22 cellular contexts compared by ENCODE assay signal in the genomic region with DNA sequence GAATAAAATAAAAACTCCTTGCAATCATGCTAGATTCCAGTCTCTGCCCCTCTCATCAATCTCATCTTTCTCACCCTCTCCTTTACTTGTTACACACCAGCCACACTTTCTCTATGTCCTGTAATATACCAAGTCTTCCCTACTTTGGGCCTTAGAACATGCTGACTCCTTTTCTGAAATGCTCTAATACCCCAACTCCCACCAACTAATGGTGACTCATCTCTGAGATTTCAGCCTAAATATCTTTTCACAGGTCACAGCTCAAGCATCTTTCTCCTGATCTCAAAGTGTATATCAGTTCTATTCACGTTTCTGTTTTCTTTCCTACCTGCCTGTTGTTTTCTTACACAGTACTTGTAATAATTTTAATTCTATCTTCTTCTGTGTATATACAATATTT.
DNase-seq lines count a peak whose midpoint lies in the region; ATAC-seq, FAIRE-seq and TF ChIP-seq lines count a peak whose summit lies in the region.
"Had no signal": no experiment of that assay in that cellular context is flagged by ENCODE, and none has a peak within 500 bp of the region (broad histone marks: within the 10 kb centered on the region; RNA-seq: fewer than 3 reads in every experiment).

No MANE protein-coding gene starts in this region.

- peak overlapping the region; percentile 19 for H3K4me2 ChIP-seq in smooth muscle cell

- FAIRE-seq in RCC 7860 (lab: Jason Lieb, UNC), result peak; percentile 78
- FAIRE-seq: GM12878, HepG2 had no signal

- no peak overlapping the region for H3K9ac ChIP-seq in smooth muscle cell (ENCODE audit: low read depth)

- H3K9me3 ChIP-seq in smooth muscle cell (replicated peaks; ENCODE audit: low read depth) (no peaks in the 10 kb centered on the region), gastroesophageal sphincter (no peaks in the 10 kb centered on the region)
- H3K9me3 ChIP-seq: SJCRH30 had no signal

- no peaks in the 10 kb centered on the region for H4K20me1 ChIP-seq in smooth muscle cell (ENCODE audit: low read depth)

- H3K36me3 ChIP-seq in smooth muscle cell (ENCODE audit: low read depth) (no peaks in the 10 kb centered on the region), gastroesophageal sphincter (no peaks in the 10 kb centered on the region)

- no peak for ATAC-seq in gastroesophageal sphincter
- ATAC-seq: GM12878, HepG2 had no signal

- no peaks in the 10 kb centered on the region for H3F3A ChIP-seq in smooth muscle cell (ENCODE audit: low read depth)

- no peak for TF ChIP-seq POLR2A in gastroesophageal sphincter (IDR thresholded peaks at IDR 0.05)

- no peak overlapping the region for H3K4me3 ChIP-seq in smooth muscle cell
- no peak overlapping the region for H3K4me3 ChIP-seq in gastroesophageal sphincter
- H3K4me3 ChIP-seq: GM12878, SJCRH30 had no signal

- TF ChIP-seq CTCF in smooth muscle cell (IDR thresholded peaks at IDR 0.05; ENCODE audit: borderline replicate concordance, insufficient read depth, poor library complexity, severe bottlenecking) (no peak), gastroesophageal sphincter (IDR thresholded peaks at IDR 0.05) (no peak)

- peak overlapping the region; percentile 39 for H2AFZ ChIP-seq in smooth muscle cell (ENCODE audit: low read depth)

- H3K27ac ChIP-seq in smooth muscle cell (ENCODE audit: low read depth), result peak overlapping the region; percentile 27
- no peak overlapping the region for H3K27ac ChIP-seq in gastroesophageal sphincter
- H3K27ac ChIP-seq: SJCRH30 had no signal

- H3K79me2 ChIP-seq in smooth muscle cell (ENCODE audit: low read depth), result no peaks in the 10 kb centered on the region

- H3K4me1 ChIP-seq in smooth muscle cell (ENCODE audit: low read depth) (no peaks in the 10 kb centered on the region), gastroesophageal sphincter (peaks cover 0 to 11% (median 0%) of the 10 kb centered on the region in 3 donors)
- H3K4me1 ChIP-seq: SJCRH30 had no signal

- WGBS in smooth muscle cell (ENCODE audit: low lambda C conversion rate), result 27% methylated on average over 1 of the region's 1 CpG
- 45 to 69% methylated on average over 1 of the region's 1 CpG for WGBS in gastroesophageal sphincter (ENCODE audit: low coverage in 1 of 2), 2 donors

- TF ChIP-seq EP300 in gastroesophageal sphincter (IDR thresholded peaks at IDR 0.05), result no peak

- peak; percentile 16 for DNase-seq in HT1080 (ENCODE audit: low read depth)
- peak; percentile 52 for DNase-seq in RCC 7860 (ENCODE audit: low spot score)
- DNase-seq in kidney tubule cell (ENCODE audit: low spot score), result peak; percentile 39
- DNase-seq in smooth muscle cell (lab: John Stamatoyannopoulos, UW; ENCODE audit: unreplicated experiment), result no peak
- no peak for DNase-seq in mesenteric fat pad (ENCODE audit: low spot score)
- DNase-seq in NCI-H524 treated with DMSO at 0.1 percent for 48 hours (lab: John Stamatoyannopoulos, UW), result no peak
- DNase-seq: CD4-positive, CD25-positive, alpha-beta regulatory T cell; DMS 273 treated with DMSO at 0.1 percent for 48 hours; DMS79 treated with DMSO at 0.1 percent for 48 hours; H7; KG1; NCI-H1105; NCI-H146; NCI-H2029; NCI-H2227 treated with DMSO at 0.1 percent for 48 hours; NCI-H510A treated with DMSO at 0.1 percent for 48 hours; NCI-H774; NK-92 treated with Interleukin-12 subunit alpha and Interleukin-12 subunit beta, amount 100 ng/mL, for 24 hours; SJCRH30 had no signal

- no peaks in the 10 kb centered on the region for H3K27me3 ChIP-seq in smooth muscle cell (ENCODE audit: low read depth)
- H3K27me3 ChIP-seq in gastroesophageal sphincter, result no peaks in the 10 kb centered on the region
- H3K27me3 ChIP-seq: SJCRH30 had no signal

Comparison
In these comparisons a context has a peak if more than half of its experiments do, and no peak if none do; other contexts are left out.
1. DNase-seq: peak in HT1080 (single experiment), RCC 7860 (single experiment) and kidney tubule cell (single experiment); none in smooth muscle cell (single experiment), mesenteric fat pad (single experiment) and NCI-H524 treated with DMSO at 0.1 percent for 48 hours (single experiment).